Comparison of ENCODE assay signal across 25 cellular contexts in genomic region chr10:68107651-68108449, GRCh38. TPM values are rescaled to one million over a fixed set of nuclear protein-coding genes. Genes with fewer than 3 reads are reported as not detected.
DNase-seq lines count a peak whose midpoint lies in the region; ATAC-seq, FAIRE-seq and TF ChIP-seq lines count a peak whose summit lies in the region.
"Had no signal": no experiment of that assay in that cellular context is flagged by ENCODE, and none has a peak within 500 bp of the region (broad histone marks: within the 10 kb centered on the region; RNA-seq: fewer than 3 reads in every experiment).

No MANE protein-coding gene starts in this region.

- H3K36me3 ChIP-seq in mammary epithelial cell (ENCODE audit: insufficient read depth, low read length) (no peaks in the 10 kb centered on the region), SK-N-MC (ENCODE audit: insufficient read depth, low read length) (no peaks in the 10 kb centered on the region), pancreas (no peaks in the 10 kb centered on the region)
- H3K36me3 ChIP-seq: BLaER1 had no signal

- no peak for FAIRE-seq in pancreas (lab: Jason Lieb, UNC)
- FAIRE-seq: GM12878 had no signal

- CTCF ChIA-PET in mammary epithelial cell (lab: Charles Lee; ENCODE audit: low non-redundant PET) = no interaction called here
- CTCF ChIA-PET in MCF 10A (lab: Yijun Ruan, JAX) = interaction anchor here (1.2 kb wide), 1 partner anchor 105 kb away, joined by 4 read pairs; no protein-coding TSS in a partner anchor

- dilution Hi-C loops in mammary epithelial cell (cut with HindIII; ENCODE audit: low sequenced_read_pairs) = no loop called here

- H4K20me1 ChIP-seq in mammary epithelial cell (ENCODE audit: insufficient read depth, low read length) = no peaks in the 10 kb centered on the region
- H4K20me1 ChIP-seq: BLaER1 had no signal

- peak overlapping the region in 1 of 3 experiments; percentile 1 for H3K4me3 ChIP-seq in mammary epithelial cell (replicated peaks in 1 of 3; ENCODE audit: insufficient read depth in 1 of 3, low read depth in 2 of 3, low read length in 3 of 3)
- peak overlapping the region; percentile 77 for H3K4me3 ChIP-seq in SK-N-MC
- H3K4me3 ChIP-seq in pancreas = peak overlapping the region in 1 of 4 donors; percentile 3
- H3K4me3 ChIP-seq: BLaER1, GM12878 had no signal

- H3K79me2 ChIP-seq in mammary epithelial cell (ENCODE audit: insufficient read depth, low read length) = no peaks in the 10 kb centered on the region

- H2AFZ ChIP-seq in mammary epithelial cell (ENCODE audit: low read depth, low read length) = no peak overlapping the region

- H3K9me3 ChIP-seq in mammary epithelial cell (replicated peaks; ENCODE audit: insufficient read depth, low read length) = no peaks in the 10 kb centered on the region
- H3K9me3 ChIP-seq in SK-N-MC (ENCODE audit: low read depth, low read length) = no peaks in the 10 kb centered on the region
- H3K9me3 ChIP-seq in pancreas = no peaks in the 10 kb centered on the region
- H3K9me3 ChIP-seq: BLaER1 had no signal

- H3K9me3 Mint-ChIP-seq in MCF 10A (ENCODE audit: unreplicated experiment) = no peaks in the 10 kb centered on the region
- H3K9me3 Mint-ChIP-seq: CD8-positive, alpha-beta T cell; H9; IgD-negative memory B cell; T-cell had no signal

- no peak overlapping the region for H3K27ac ChIP-seq in mammary epithelial cell (ENCODE audit: insufficient read depth, low read depth, low read length)
- peak overlapping the region; percentile 54; the same call in 1 of the 2 replicates for H3K27ac ChIP-seq in SK-N-MC
- peak overlapping the region in 2 of 4 donors; percentile 5 to 35 for H3K27ac ChIP-seq in pancreas
- H3K27ac ChIP-seq: 22Rv1, BLaER1, HL-60 had no signal

- ATAC-seq in pancreas (peak in 3 of 4 donors; percentile 64 to 80 (median 77)), GM19324 (IDR thresholded peaks at IDR 0.05; ENCODE audit: low FRiP score, unreplicated experiment) (no peak)
- ATAC-seq: CD8-positive, alpha-beta T cell; GM12878; SK-N-SH treated with all-trans-retinoic acid at 6 μM for 48 hours; T-cell had no signal

- no peaks in the 10 kb centered on the region for H3K36me3 Mint-ChIP-seq in MCF 10A (ENCODE audit: insufficient read depth, unreplicated experiment)
- H3K36me3 Mint-ChIP-seq: CD8-positive, alpha-beta T cell; T-cell had no signal

- H3K27me3 ChIP-seq in mammary epithelial cell (ENCODE audit: insufficient read depth, low read length) = no peaks in the 10 kb centered on the region
- no peaks in the 10 kb centered on the region for H3K27me3 ChIP-seq in pancreas
- H3K27me3 ChIP-seq: BLaER1 had no signal

- BruUV-seq in mammary epithelial cell (replicated peaks; lab: Mats Ljungman, UMichigan) (no TSS peak), MCF 10A (replicated peaks; lab: Mats Ljungman, UMichigan) (no TSS peak)

- 95% methylated on average over 4 of the region's 4 CpGs for WGBS in mammary epithelial cell (ENCODE audit: low coverage, missing lambda C conversion rate)
- WGBS in pancreas, 2 donors = 37 to 45% methylated on average over 4 of the region's 4 CpGs

- in situ Hi-C loops in mammary epithelial cell (cut with MboI; ENCODE audit: low sequenced_read_pairs in 2 of 2) = no loop called here

- DNase-seq in mammary epithelial cell (no peak), MCF 10A (ENCODE audit: unreplicated experiment) (no peak), SK-N-MC (ENCODE audit: low read depth, low spot score) (no peak), pancreas (no peak), NCI-H82 treated with DMSO at 0.1 percent for 48 hours (lab: John Stamatoyannopoulos, UW; ENCODE audit: unreplicated experiment) (no peak)
- DNase-seq in activated effector memory CD4-positive, alpha-beta T cell treated with Interleukin-2 at 50 U/mL for 16 hours = no peak
- DNase-seq in stimulated activated CD4-positive, alpha-beta T cell treated with anti-CD3 and anti-CD28 coated beads, Interleukin-1b, Interleukin-23, amount 100 ng/mL, for 48 hours = no peak
- DNase-seq: CD8-positive, alpha-beta T cell; DMS53; EL; H9; Kasumi-1; NCI-H1105; NCI-H2081 treated with DMSO at 0.1 percent for 48 hours; OCI-M1; RPMI8226; SHP77 treated with DMSO at 0.1 percent for 48 hours; T-cell had no signal

- intact Hi-C loops in mammary epithelial cell (cut with micrococcal nuclease) (no loop called here), MCF 10A (cut with micrococcal nuclease) (no loop called here), pancreas (cut with DNase I) (no loop called here)

- POLR2A ChIA-PET in MCF 10A (lab: Yijun Ruan, JAX) = interaction anchor here (1.0 to 2.8 kb wide), 5 partner anchors 10 to 35 kb away, joined by 4 to 14 read pairs (median 6); no protein-coding TSS in a partner anchor

- peaks cover 28% of the 10 kb centered on the region for H3K4me1 ChIP-seq in mammary epithelial cell (ENCODE audit: insufficient read depth, low read length)
- peaks cover 7 to 18% (median 11%) of the 10 kb centered on the region in 3 donors for H3K4me1 ChIP-seq in pancreas
- H3K4me1 ChIP-seq: BLaER1 had no signal

- peak overlapping the region; percentile 85 for H3K4me2 ChIP-seq in mammary epithelial cell (ENCODE audit: insufficient read depth, low read depth, low read length)
- H3K4me2 ChIP-seq: BLaER1 had no signal

- H3K4me1 Mint-ChIP-seq in MCF 10A (ENCODE audit: insufficient read depth, unreplicated experiment) = peaks cover 12% of the 10 kb centered on the region
- H3K4me1 Mint-ChIP-seq: IgD-negative memory B cell, T-cell had no signal

- H3K4me3 Mint-ChIP-seq in MCF 10A (ENCODE audit: unreplicated experiment) = no peak overlapping the region
- H3K4me3 Mint-ChIP-seq: CD8-positive, alpha-beta T cell; H9; IgD-negative memory B cell; T-cell had no signal

- no peak for TF ChIP-seq CTCF in mammary epithelial cell (conservative IDR thresholded peaks at IDR 0.05 in 1 of 2, IDR thresholded peaks at IDR 0.05 in 1 of 2; ENCODE audit: extremely low read depth in 1 of 2, insufficient read depth in 1 of 2, low read depth in 1 of 2, low read length in 2 of 2)
- no peak for TF ChIP-seq CTCF in MCF 10A (IDR thresholded peaks at IDR 0.05; ENCODE audit: unreplicated experiment)
- TF ChIP-seq CTCF in pancreas (IDR thresholded peaks at IDR 0.05) = no peak

- H3K9ac ChIP-seq in mammary epithelial cell (ENCODE audit: insufficient read depth, low read length) = no peak overlapping the region
- H3K9ac ChIP-seq in SK-N-MC (ENCODE audit: insufficient read length) = peak overlapping the region; percentile 26
- H3K9ac ChIP-seq: BLaER1 had no signal

- H3K27me3 Mint-ChIP-seq in MCF 10A (ENCODE audit: insufficient read depth, unreplicated experiment) = no peaks in the 10 kb centered on the region

- H3K27ac Mint-ChIP-seq in MCF 10A (ENCODE audit: low read depth, unreplicated experiment) = no peak overlapping the region
- H3K27ac Mint-ChIP-seq: CD8-positive, alpha-beta T cell; H9; IgD-negative memory B cell; T-cell had no signal

RNA-seq across cellular contexts. Expression of gene MYPN, which starts 1.4 kb away (rescaled TPM):
- total RNA-seq in mammary epithelial cell (1 to 10 TPM; 1.8 to 3.0 TPM), MCF 10A (2022) (0.22 and 0.37 TPM in 2 replicates), pancreas (under 1 TPM; 0.16 to 0.83 (median 0.41) TPM)
- polyA plus RNA-seq in mammary epithelial cell (2.2 TPM), pancreas (under 1 TPM; 0.16 to 0.19 TPM)
- polyA minus RNA-seq in mammary epithelial cell = 2.3 TPM
- total RNA-seq: CD8-positive, alpha-beta T cell; GM12878; H9; T-cell had no signal
- polyA plus RNA-seq: IgD-negative memory B cell had no signal

RNA-seq across cellular contexts. Expression of gene HERC4, which starts 32.8 kb away (rescaled TPM):
- total RNA-seq in mammary epithelial cell (10 to 100 TPM; 79.4 to 88.7 TPM), MCF 10A (2022) (57.5 and 61.5 TPM in 2 replicates), pancreas (10 to 100 TPM; 11.2 to 30.7 (median 16.7) TPM)
- polyA plus RNA-seq in mammary epithelial cell (18.6 TPM), pancreas (10 to 100 TPM; 11.9 to 12.8 TPM)
- 31.3 TPM for polyA minus RNA-seq in mammary epithelial cell
